In the genomic region with DNA sequence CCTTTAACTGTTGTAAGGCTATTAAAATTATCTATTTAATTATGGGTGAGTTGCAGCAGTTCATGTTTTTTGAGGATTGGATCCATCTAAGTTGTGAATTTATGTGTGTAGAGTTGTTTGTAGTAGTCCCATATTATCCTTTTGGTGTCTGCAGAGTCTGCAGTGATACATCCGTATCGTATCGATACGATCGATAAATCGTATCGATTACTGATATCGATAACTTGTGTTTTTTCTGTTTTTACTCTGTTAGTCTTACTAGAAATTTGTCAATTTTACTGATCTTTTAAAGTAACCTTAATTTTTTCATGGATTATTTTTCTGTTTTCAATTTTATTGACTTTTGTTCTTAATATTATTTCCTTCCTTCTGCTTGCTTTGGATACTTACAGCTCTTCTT, we compare ENCODE assay signal across 11 cellular contexts.
"Had no signal": no experiment of that assay in that cellular context is flagged by ENCODE, and none has a peak within 500 bp of the region (broad histone marks: within the 10 kb centered on the region; RNA-seq: fewer than 3 reads in every experiment).

No MANE protein-coding gene starts in this region.

- H3K9ac ChIP-seq: GM23248 had no signal

- H3K4me1 ChIP-seq: HAP-1 had no signal

- ATAC-seq: GM23338, HCT116 had no signal

- FAIRE-seq: H1, H54 had no signal

- H3K4me3 ChIP-seq: GM23248, GM23338, HAP-1 had no signal

- H3K27ac ChIP-seq: GM23248 had no signal

- H3K36me3 ChIP-seq: HAP-1 had no signal

- H3K9me3 ChIP-seq: HAP-1 had no signal

- DNase-seq: GM23248, GOT3, H7, H9, HCEC 1CT, HFFc6 had no signal

- H3K4me2 ChIP-seq: GM23338 had no signal

- H2AFZ ChIP-seq: GM23248, GM23338 had no signal
